Comparison of ENCODE assay signal across 1 cellular context in genomic region chr9:136244116-136244775, GRCh38.
TF ChIP-seq lines count a peak whose summit lies in the region.

No MANE protein-coding gene starts in this region.

TF ChIP-seq in HepG2, 621 proteins besides CTCF, POLR2A, EP300 and RAD21 (continued from another document and continues in another):
- 0 out of 2 replicates have a peak, but pooled peaks have one; percentile 15 for TF ChIP-seq MED1 (CRISPR knock-in tag; IDR thresholded peaks at IDR 0.05)
- no peak for TF ChIP-seq CEBPZ (IDR thresholded peaks at IDR 0.05; ENCODE audit: low read length)
- 0 out of 2 replicates have a peak, but pooled peaks have one; percentile 50 for TF ChIP-seq ZFP36L1 (CRISPR knock-in tag; IDR thresholded peaks at IDR 0.05)
- TF ChIP-seq ZNF770 (CRISPR knock-in tag; IDR thresholded peaks at IDR 0.05): no peak
- no peak for TF ChIP-seq NCOA5 (CRISPR knock-in tag; IDR thresholded peaks at IDR 0.05)
- no peak for TF ChIP-seq POLR2AphosphoS5 (IDR thresholded peaks at IDR 0.05; ENCODE audit: low read depth, low read length)
- TF ChIP-seq GATAD1 (CRISPR knock-in tag; IDR thresholded peaks at IDR 0.05): no peak
- no peak for TF ChIP-seq ZNF7 (CRISPR knock-in tag; IDR thresholded peaks at IDR 0.05)
- no peak for TF ChIP-seq RBAK (CRISPR knock-in tag; IDR thresholded peaks at IDR 0.05)
- TF ChIP-seq MIXL1 (CRISPR knock-in tag; IDR thresholded peaks at IDR 0.05): 0 out of 2 replicates have a peak, but pooled peaks have one; percentile 9
- TF ChIP-seq ZNF333 (CRISPR knock-in tag; IDR thresholded peaks at IDR 0.05; ENCODE audit: borderline replicate concordance): no peak
- 0 out of 2 replicates have a peak, but pooled peaks have one; percentile 22 for TF ChIP-seq PAXIP1 (CRISPR knock-in tag; conservative IDR thresholded peaks at IDR 0.05)
- TF ChIP-seq ATF1 (CRISPR knock-in tag; IDR thresholded peaks at IDR 0.05): no peak
- no peak for TF ChIP-seq ZNF713 (CRISPR knock-in tag; IDR thresholded peaks at IDR 0.05)
- TF ChIP-seq KAT7 (CRISPR knock-in tag; IDR thresholded peaks at IDR 0.05; ENCODE audit: borderline replicate concordance): no peak
- no peak for TF ChIP-seq ZFP91 (CRISPR knock-in tag; IDR thresholded peaks at IDR 0.05; ENCODE audit: borderline replicate concordance)
- TF ChIP-seq HMG20A (CRISPR knock-in tag; IDR thresholded peaks at IDR 0.05; ENCODE audit: borderline replicate concordance): peak; percentile 52; the same call in 1 of the 2 replicates
- TF ChIP-seq TEAD3 (CRISPR knock-in tag; optimal IDR thresholded peaks at IDR 0.05; ENCODE audit: borderline replicate concordance): no peak
- no peak for TF ChIP-seq ZNF460 (CRISPR knock-in tag; IDR thresholded peaks at IDR 0.05; ENCODE audit: borderline replicate concordance)
- no peak for TF ChIP-seq ZNF513 (CRISPR knock-in tag; conservative IDR thresholded peaks at IDR 0.05)
- no peak for TF ChIP-seq POLR2AphosphoS2 (IDR thresholded peaks at IDR 0.05; ENCODE audit: low read depth, low read length)
- TF ChIP-seq ONECUT2 (CRISPR knock-in tag; IDR thresholded peaks at IDR 0.05): no peak
- no peak for TF ChIP-seq PATZ1 (CRISPR knock-in tag; IDR thresholded peaks at IDR 0.05)
- no peak for TF ChIP-seq ZUFSP (CRISPR knock-in tag; IDR thresholded peaks at IDR 0.05; ENCODE audit: borderline replicate concordance)
- TF ChIP-seq ZFP36 (IDR thresholded peaks at IDR 0.05; ENCODE audit: borderline replicate concordance, low read depth, low read length, partially characterized antibody): no peak
- no peak for TF ChIP-seq ZMAT5 (CRISPR knock-in tag; IDR thresholded peaks at IDR 0.05; ENCODE audit: borderline replicate concordance, low read depth)
- no peak for TF ChIP-seq BRCA1 (CRISPR knock-in tag; IDR thresholded peaks at IDR 0.05)
- no peak for TF ChIP-seq ZNF841 (CRISPR knock-in tag; IDR thresholded peaks at IDR 0.05; ENCODE audit: borderline replicate concordance)
- no peak for TF ChIP-seq DBP (CRISPR knock-in tag; IDR thresholded peaks at IDR 0.05; ENCODE audit: not compliant biosample characterization)
- no peak for TF ChIP-seq KDM5A (IDR thresholded peaks at IDR 0.05; ENCODE audit: borderline replicate concordance, low read length)
- no peak for TF ChIP-seq IKZF1 (IDR thresholded peaks at IDR 0.05)
- TF ChIP-seq RERE (CRISPR knock-in tag; IDR thresholded peaks at IDR 0.05; ENCODE audit: low read depth): no peak
